Comparison of ENCODE assay signal across 22 cellular contexts in genomic region chr6:17542243-17542642, GRCh38.
"Had no signal": no experiment of that assay in that cellular context is flagged by ENCODE, and none has a peak within 500 bp of the region (broad histone marks: within the 10 kb centered on the region; RNA-seq: fewer than 3 reads in every experiment).

No MANE protein-coding gene starts in this region.

- ATAC-seq: activated CD8-positive, alpha-beta T cell treated with anti-CD3 and anti-CD28 coated beads, Interleukin-2, amount 10 ng/mL, durations not matched to agents 7 days and 5 days; activated naive CD4-positive, alpha-beta T cell treated with anti-CD3 and anti-CD28 coated beads, Interleukin-2, amount 50 U/mL, for 72 hours; HepG2; T-helper 17 cell; WTC11 had no signal

- H3K4me1 ChIP-seq: Peyer's patch had no signal

- DNase-seq: activated CD4-positive, alpha-beta T cell treated with anti-CD3 and anti-CD28 coated beads for 48 hours; activated CD4-positive, alpha-beta T cell treated with anti-CD3 and anti-CD28 coated beads, Interleukin-2, amount 50 U/mL, for 4 hours; activated CD4-positive, CD25-positive, alpha-beta regulatory T cell treated with anti-CD3 and anti-CD28 coated beads, Interleukin-2, amount 50 U/mL, for 72 hours; activated CD8-positive, alpha-beta memory T cell treated with anti-CD3 and anti-CD28 coated beads, Interleukin-2, amount 50 U/mL, for 48 hours; activated CD8-positive, alpha-beta T cell treated with anti-CD3 and anti-CD28 coated beads, Interleukin-2, amount 10 ng/mL, durations not matched to agents 7 days and 5 days; activated effector memory CD4-positive, alpha-beta T cell treated with Interleukin-2 at 50 U/mL for 16 hours; activated naive CD4-positive, alpha-beta T cell treated with Interleukin-2 at 50 U/mL for 16 hours; activated T-cell treated with anti-CD3 and anti-CD28 coated beads, Interleukin-2, amount 50 U/mL, for 24 hours; amygdala; NCI-H1105; NCI-H1694 treated with DMSO at 0.1 percent for 48 hours; NCI-H2029 treated with DMSO at 0.1 percent for 48 hours; NCI-H2227 treated with DMSO at 0.1 percent for 48 hours; NCI-H510A treated with DMSO at 0.1 percent for 48 hours; NK-92 treated with Interleukin-12 subunit alpha and Interleukin-12 subunit beta, amount 100 ng/mL, for 24 hours; Peyer's patch; SHP77 treated with DMSO at 0.1 percent for 48 hours; T-helper 17 cell; T-helper 9 cell had no signal

- H3K36me3 ChIP-seq: Peyer's patch had no signal

- H3K4me3 ChIP-seq: Peyer's patch had no signal
